ENCODE assay signal across 13 cellular contexts in genomic region chr3:72165337-72165736, GRCh38.
"Had no signal": no experiment of that assay in that cellular context is flagged by ENCODE, and none has a peak within 500 bp of the region (broad histone marks: within the 10 kb centered on the region; RNA-seq: fewer than 3 reads in every experiment).

No MANE protein-coding gene starts in this region.

- ATAC-seq: activated T-helper 17 cell treated with anti-CD3 and anti-CD28 coated beads, Interleukin-2, amount 50 U/mL, for 72 hours; lower lobe of right lung; psoas muscle; sciatic nerve had no signal

- H3K9me3 ChIP-seq: lower lobe of right lung, psoas muscle, transverse colon had no signal

- H3K27ac ChIP-seq: lower lobe of right lung, psoas muscle, transverse colon had no signal

- H3K4me1 ChIP-seq: psoas muscle had no signal

- DNase-seq: activated CD4-positive, alpha-beta T cell treated with anti-CD3 and anti-CD28 coated beads, Interleukin-2, amount 10 ng/mL, durations not matched to agents 7 days and 5 days; activated CD4-positive, CD25-positive, alpha-beta regulatory T cell; activated CD8-positive, alpha-beta memory T cell treated with anti-CD3 and anti-CD28 coated beads for 24 hours; activated naive CD4-positive, alpha-beta T cell treated with anti-CD3 and anti-CD28 coated beads, Interleukin-2, amount 10 ng/mL, durations not matched to agents 7 days and 5 days; immature natural killer cell; lower lobe of right lung; psoas muscle; stimulated activated CD4-positive, alpha-beta T cell treated with anti-CD3 and anti-CD28 coated beads, Interleukin-2, amount 100 ng/mL, for 24 hours; stimulated activated naive CD4-positive, alpha-beta T cell; substantia nigra; transverse colon had no signal

- H3K4me3 ChIP-seq: lower lobe of right lung, psoas muscle, transverse colon had no signal

- H3K36me3 ChIP-seq: lower lobe of right lung, transverse colon had no signal

- H3K27me3 ChIP-seq: transverse colon had no signal
